8 cellular contexts compared by ENCODE assay signal in the genomic region with DNA sequence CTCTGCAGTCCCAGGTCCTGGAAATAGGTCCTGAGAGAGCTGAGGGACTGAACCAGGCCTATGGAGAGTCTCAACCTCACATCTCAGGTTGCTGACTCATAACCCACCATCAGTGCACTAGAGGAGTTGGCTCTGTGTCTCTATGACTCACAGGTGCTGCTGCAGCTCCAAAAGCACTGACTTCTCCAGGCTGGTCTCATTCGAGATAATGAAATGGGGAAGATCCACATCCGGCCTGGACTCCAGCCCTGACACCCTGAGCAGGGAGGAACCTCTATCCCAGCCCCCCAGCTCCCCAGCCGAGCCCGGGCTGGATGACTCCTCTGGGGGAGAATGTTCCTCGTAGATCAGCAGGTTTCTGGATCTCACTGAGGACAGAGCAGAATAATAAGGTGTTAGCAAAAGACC. TPM values are rescaled to one million over a fixed set of nuclear protein-coding genes. Genes with fewer than 3 reads are reported as not detected.
A peak's percentile ranks its signal among the peaks of the same experiment; 100 is the strongest.
DNase-seq lines count a peak whose midpoint lies in the region; ATAC-seq and TF ChIP-seq lines count a peak whose summit lies in the region.

No MANE protein-coding gene starts in this region.

- DNase-seq in GM13977 (ENCODE audit: low spot score) (peak; percentile 70), HS-27A (ENCODE audit: low read depth) (peak; percentile 78), astrocyte of the spinal cord (ENCODE audit: low read depth, low spot score) (peak; percentile 99), retinal pigment epithelial cell (ENCODE audit: low read depth) (peak; percentile 70), DMS114 treated with DMSO at 0.1 percent for 48 hours (lab: John Stamatoyannopoulos, UW; ENCODE audit: unreplicated experiment) (no peak), mesenteric fat pad (ENCODE audit: low spot score) (no peak), NCI-H2081 (lab: John Stamatoyannopoulos, UW) (no peak)

- in situ Hi-C loops in GM13977 (cut with MboI; ENCODE audit: low pct_unique_long_range_greater_than_20kb, low sequenced_read_pairs, unreplicated experiment) (no loop called here), astrocyte of the spinal cord (cut with HindIII; ENCODE audit: low sequenced_read_pairs) (no loop called here)

- ATAC-seq in GM21576 (IDR thresholded peaks at IDR 0.05; ENCODE audit: unreplicated experiment): peak; percentile 81

- TF ChIP-seq CTCF in GM13977 (IDR thresholded peaks at IDR 0.05; ENCODE audit: extremely low read depth, insufficient read depth, missing control alignments) (no peak), astrocyte of the spinal cord (IDR thresholded peaks at IDR 0.05; ENCODE audit: low read depth, low read length) (no peak), retinal pigment epithelial cell (conservative IDR thresholded peaks at IDR 0.05; ENCODE audit: low read depth, low read length) (no peak)

- H3K4me3 ChIP-seq in astrocyte of the spinal cord (ENCODE audit: low read depth, low read length): no peak overlapping the region
- H3K4me3 ChIP-seq in retinal pigment epithelial cell (ENCODE audit: low read length): no peak overlapping the region

RNA-seq across cellular contexts. Expression of gene DGKI, which starts 35.5 kb away (rescaled TPM):
- 10.1 TPM for total RNA-seq in mesenteric fat pad

Comparison
In these comparisons a context has a peak if more than half of its experiments do, and no peak if none do; other contexts are left out.
1. DNase-seq: peak in GM13977 (single experiment), HS-27A (single experiment), astrocyte of the spinal cord (single experiment) and retinal pigment epithelial cell (single experiment); none in DMS114 treated with DMSO at 0.1 percent for 48 hours (single experiment), mesenteric fat pad (single experiment) and NCI-H2081 (0 of 2).